In genomic region chr20:22390543-22390903, GRCh38 we compare ENCODE assay signal across 21 cellular contexts.
"Had no signal": no experiment of that assay in that cellular context is flagged by ENCODE, and none has a peak within 500 bp of the region (broad histone marks: within the 10 kb centered on the region; RNA-seq: fewer than 3 reads in every experiment).

No MANE protein-coding gene starts in this region.

- H3K36me3 ChIP-seq: colonic mucosa, esophagus squamous epithelium, gastroesophageal sphincter, heart left ventricle, neutrophil, sigmoid colon, vagina had no signal

- DNase-seq: activated CD4-positive, alpha-beta T cell treated with anti-CD3 and anti-CD28 coated beads for 1 hour; activated gamma-delta T cell treated with Interleukin-2 at 50 U/mL for 16 hours; activated T-cell treated with anti-CD3 and anti-CD28 coated beads, Interleukin-2, amount 50 U/mL, for 1 hour; anterior cingulate cortex; colonic mucosa; dorsolateral prefrontal cortex; effector memory CD8-positive, alpha-beta T cell; esophagus squamous epithelium; heart left ventricle; left cardiac atrium; mesenchymal stem cell; sigmoid colon; stimulated activated CD4-positive, alpha-beta T cell treated with anti-CD3 and anti-CD28 coated beads, Interleukin-15, amount 100 ng/mL, for 24 hours; stimulated activated naive B cell treated with anti-CD40 and anti-IgM and Interleukin-4, amounts not matched to agents 10 μg/mL and 1 μg/mL and 100 μg/mL, for 72 hours; T-helper 9 cell; testis had no signal

- H3K4me3 ChIP-seq: colonic mucosa, dorsolateral prefrontal cortex, esophagus squamous epithelium, gastroesophageal sphincter, heart left ventricle, sigmoid colon, smooth muscle cell, testis, vagina had no signal

- H3K9ac ChIP-seq: parathyroid adenoma had no signal

- H3K27ac ChIP-seq: colonic mucosa, dorsolateral prefrontal cortex, esophagus squamous epithelium, gastroesophageal sphincter, heart left ventricle, neutrophil, parathyroid adenoma, sigmoid colon, testis, vagina had no signal

- H3K4me2 ChIP-seq: smooth muscle cell had no signal

- H3K27me3 ChIP-seq: colonic mucosa, neutrophil, sigmoid colon, testis, vagina had no signal

- ATAC-seq: effector memory CD8-positive, alpha-beta T cell; gastroesophageal sphincter; heart left ventricle; stimulated activated naive B cell treated with anti-CD40 and anti-IgM and Interleukin-4, amounts not matched to agents 10 μg/mL and 1 μg/mL and 100 μg/mL, for 72 hours had no signal

- H2AFZ ChIP-seq: parathyroid adenoma had no signal

- H3K79me2 ChIP-seq: parathyroid adenoma had no signal

- H3K4me1 ChIP-seq: colonic mucosa, gastroesophageal sphincter, heart left ventricle, parathyroid adenoma, sigmoid colon, testis, vagina had no signal

- H3K9me3 ChIP-seq: colonic mucosa, esophagus squamous epithelium, gastroesophageal sphincter, heart left ventricle, neutrophil, sigmoid colon, testis, vagina had no signal
